30 cellular contexts compared by ENCODE assay signal in genomic region chr1:30611741-30612309, GRCh38.
DNase-seq lines count a peak whose midpoint lies in the region; ATAC-seq, FAIRE-seq and TF ChIP-seq lines count a peak whose summit lies in the region.
"Had no signal": no experiment of that assay in that cellular context is flagged by ENCODE, and none has a peak within 500 bp of the region (broad histone marks: within the 10 kb centered on the region; RNA-seq: fewer than 3 reads in every experiment).

No MANE protein-coding gene starts in this region.

- no peaks in the 10 kb centered on the region for H3K36me3 Mint-ChIP-seq in WTC11
- H3K36me3 Mint-ChIP-seq in type B pancreatic cell, result no peaks in the 10 kb centered on the region
- H3K36me3 Mint-ChIP-seq: activated naive CD8-positive, alpha-beta T cell treated with anti-CD3 and anti-CD28 coated beads for 36 hours; CD4-positive, alpha-beta memory T cell; natural killer cell treated with Interleukin-12 subunit alpha and Interleukin-12 subunit beta and Interleukin-15 and Interleukin-18, amount 100 ng/mL, for 72 hours had no signal

- no peak overlapping the region for H3K4me3 Mint-ChIP-seq in WTC11
- H3K4me3 Mint-ChIP-seq in type B pancreatic cell, result no peak overlapping the region
- H3K4me3 Mint-ChIP-seq: activated naive CD8-positive, alpha-beta T cell treated with anti-CD3 and anti-CD28 coated beads for 36 hours; activated T-helper 17 cell treated with anti-CD3 and anti-CD28 coated beads, Interleukin-2, amount 50 U/mL, for 72 hours; CD4-positive, alpha-beta memory T cell; H9; natural killer cell treated with Interleukin-12 subunit alpha and Interleukin-12 subunit beta and Interleukin-15 and Interleukin-18, amount 100 ng/mL, for 72 hours had no signal

- no peaks in the 10 kb centered on the region for H3K9me1 ChIP-seq in keratinocyte (ENCODE audit: control insufficient read depth, extremely low read depth, insufficient read depth, low read length)

- H3K9ac ChIP-seq in keratinocyte (ENCODE audit: control insufficient read depth, extremely low read depth, insufficient read depth, low read length) (no peak overlapping the region), colonic mucosa (ENCODE audit: low read depth in 2 of 2, low read length in 2 of 2) (no peak overlapping the region)
- H3K9ac ChIP-seq: KMS-11 had no signal

- H3K36me3 ChIP-seq in keratinocyte (ENCODE audit: control insufficient read depth in 2 of 2, extremely low read depth in 1 of 2, insufficient read depth in 2 of 2, low read length in 2 of 2) (no peaks in the 10 kb centered on the region), colonic mucosa (no peaks in the 10 kb centered on the region)
- H3K36me3 ChIP-seq: esophagus muscularis mucosa, pancreas, tibial artery had no signal

- H3K4me1 ChIP-seq in keratinocyte (ENCODE audit: control insufficient read depth, extremely low read depth, insufficient read depth, low read length) (peaks cover 60% of the 10 kb centered on the region), colonic mucosa (no peaks in the 10 kb centered on the region)
- H3K4me1 ChIP-seq: esophagus muscularis mucosa, pancreas, tibial artery had no signal

- CTCF ChIA-PET in WTC11 (lab: Charles Lee), result no interaction called here

- no peaks in the 10 kb centered on the region for H3K79me2 ChIP-seq in keratinocyte (ENCODE audit: control insufficient read depth, insufficient read depth, low read length)

- H3K27ac Mint-ChIP-seq in WTC11 (no peak overlapping the region), type B pancreatic cell (no peak overlapping the region)
- H3K27ac Mint-ChIP-seq: activated naive CD8-positive, alpha-beta T cell treated with anti-CD3 and anti-CD28 coated beads for 36 hours; activated T-helper 17 cell treated with anti-CD3 and anti-CD28 coated beads, Interleukin-2, amount 50 U/mL, for 72 hours; CD4-positive, alpha-beta memory T cell; H9; natural killer cell treated with Interleukin-12 subunit alpha and Interleukin-12 subunit beta and Interleukin-15 and Interleukin-18, amount 100 ng/mL, for 72 hours had no signal

- no peaks in the 10 kb centered on the region for H4K20me1 ChIP-seq in keratinocyte (ENCODE audit: control insufficient read depth, extremely low read depth, insufficient read depth, low read length)

- H3K9me3 Mint-ChIP-seq in WTC11 (no peaks in the 10 kb centered on the region), type B pancreatic cell (no peaks in the 10 kb centered on the region)
- H3K9me3 Mint-ChIP-seq: activated naive CD8-positive, alpha-beta T cell treated with anti-CD3 and anti-CD28 coated beads for 36 hours; activated T-helper 17 cell treated with anti-CD3 and anti-CD28 coated beads, Interleukin-2, amount 50 U/mL, for 72 hours; H9; natural killer cell treated with Interleukin-12 subunit alpha and Interleukin-12 subunit beta and Interleukin-15 and Interleukin-18, amount 100 ng/mL, for 72 hours had no signal

- no peak for TF ChIP-seq CTCF in WTC11 (IDR thresholded peaks at IDR 0.05)
- TF ChIP-seq CTCF in keratinocyte (optimal IDR thresholded peaks at IDR 0.05 in 1 of 3, IDR thresholded peaks at IDR 0.05 in 1 of 3, conservative IDR thresholded peaks at IDR 0.05 in 1 of 3; ENCODE audit: extremely low read depth in 1 of 3, insufficient read depth in 2 of 3, low read length in 3 of 3), result no peak
- no peak for TF ChIP-seq CTCF in type B pancreatic cell (conservative IDR thresholded peaks at IDR 0.05)
- TF ChIP-seq CTCF in colonic mucosa (IDR thresholded peaks at IDR 0.05), result no peak

- peak; percentile 26 for DNase-seq in activated CD8-positive, alpha-beta memory T cell treated with anti-CD3 and anti-CD28 coated beads for 24 hours
- no peak for DNase-seq in activated CD8-positive, alpha-beta memory T cell treated with anti-CD3 and anti-CD28 coated beads, Interleukin-2, amount 50 U/mL, for 48 hours
- DNase-seq in WTC11 (ENCODE audit: low spot score) (peak; percentile 26), keratinocyte (ENCODE audit: low read depth, low spot score) (no peak), type B pancreatic cell (ENCODE audit: extremely low spot score, unreplicated experiment) (peak; percentile 37), NCI-H2171 treated with DMSO at 0.1 percent for 48 hours (lab: John Stamatoyannopoulos, UW) (no peak), DMS153 treated with DMSO at 0.1 percent for 48 hours (lab: John Stamatoyannopoulos, UW; ENCODE audit: unreplicated experiment) (no peak), colonic mucosa (no peak)
- DNase-seq: activated CD4-positive, alpha-beta T cell treated with anti-CD3 and anti-CD28 coated beads, Interleukin-2, amount 50 U/mL, for 4 hours; activated CD4-positive, CD25-positive, alpha-beta regulatory T cell; activated naive CD8-positive, alpha-beta T cell treated with anti-CD3 and anti-CD28 coated beads for 36 hours; aorta; CD4-positive, alpha-beta memory T cell; cortex of kidney; H9; NCI-H510A treated with DMSO at 0.1 percent for 48 hours; pancreas; SIG-M5; stimulated activated CD4-positive, alpha-beta T cell treated with anti-CD3 and anti-CD28 coated beads, Interleukin-1b, Interleukin-23, amount 100 ng/mL, for 48 hours; stimulated activated CD8-positive, alpha-beta memory T cell treated with anti-CD3 and anti-CD28 coated beads, Interleukin-4, amount 100 ng/mL, for 48 hours; T1000 had no signal

- H3K4me3 ChIP-seq in keratinocyte (ENCODE audit: control insufficient read depth in 2 of 3, extremely low read depth in 1 of 3, insufficient read depth in 2 of 3, low read depth in 1 of 3, low read length in 3 of 3) (no peak overlapping the region), colonic mucosa (no peak overlapping the region)
- H3K4me3 ChIP-seq: esophagus muscularis mucosa, pancreas, tibial artery had no signal

- peak; percentile 34 for FAIRE-seq in keratinocyte (lab: Jason Lieb, UNC)
- FAIRE-seq: frontal cortex, HTR-8/SVneo, pancreas, small intestine had no signal

- POLR2A ChIA-PET in WTC11 (lab: Charles Lee), result no interaction called here

- H3K27me3 ChIP-seq in keratinocyte (ENCODE audit: control insufficient read depth, extremely low read depth, insufficient read depth, low read length), result no peaks in the 10 kb centered on the region
- no peaks in the 10 kb centered on the region for H3K27me3 ChIP-seq in colonic mucosa
- H3K27me3 ChIP-seq: pancreas had no signal

- H3K27ac ChIP-seq in keratinocyte (ENCODE audit: control insufficient read depth, insufficient read depth, low read length) (no peak overlapping the region), colonic mucosa (no peak overlapping the region)
- H3K27ac ChIP-seq: esophagus muscularis mucosa, KMS-11, pancreas, tibial artery had no signal

- H2AFZ ChIP-seq in keratinocyte (ENCODE audit: control insufficient read depth, low read length), result no peak overlapping the region

- no peak for ATAC-seq in WTC11
- ATAC-seq: activated T-helper 17 cell treated with anti-CD3 and anti-CD28 coated beads, Interleukin-2, amount 50 U/mL, for 72 hours; natural killer cell treated with Interleukin-12 subunit alpha and Interleukin-12 subunit beta and Interleukin-15 and Interleukin-18, amount 100 ng/mL, for 72 hours; Panc1 had no signal

- H3K4me1 Mint-ChIP-seq in WTC11 (no peaks in the 10 kb centered on the region), type B pancreatic cell (ENCODE audit: unreplicated experiment) (peaks cover 11% of the 10 kb centered on the region)
- H3K4me1 Mint-ChIP-seq: activated naive CD8-positive, alpha-beta T cell treated with anti-CD3 and anti-CD28 coated beads for 36 hours; activated T-helper 17 cell treated with anti-CD3 and anti-CD28 coated beads, Interleukin-2, amount 50 U/mL, for 72 hours; CD4-positive, alpha-beta memory T cell had no signal

- H3K27me3 Mint-ChIP-seq in WTC11 (ENCODE audit: low read depth), result no peaks in the 10 kb centered on the region
- H3K27me3 Mint-ChIP-seq in type B pancreatic cell, result peaks cover 29% of the 10 kb centered on the region

- dilution Hi-C loops in keratinocyte (cut with MboI; ENCODE audit: extremely low pct_ligation_motif_present, low sequenced_read_pairs), result no loop called here

- intact Hi-C loops in colonic mucosa (cut with DNase I), result no loop called here

- H3K9me3 ChIP-seq in keratinocyte (ENCODE audit: control insufficient read depth, low read depth, low read length) (no peaks in the 10 kb centered on the region), colonic mucosa (no peaks in the 10 kb centered on the region)
- H3K9me3 ChIP-seq: esophagus muscularis mucosa, pancreas, tibial artery had no signal

- no peak overlapping the region for H3K4me2 ChIP-seq in keratinocyte (ENCODE audit: control insufficient read depth, extremely low read depth, insufficient read depth, low read depth, low read length)
- H3K4me2 ChIP-seq: KMS-11 had no signal

TF ChIP-seq in WTC11, 78 proteins besides CTCF, POLR2A, EP300 and RAD21 (continues in another document):
- TF ChIP-seq JUN (CRISPR knock-in tag; IDR thresholded peaks at IDR 0.05) (0 out of 2 replicates have a peak, but pooled peaks have one; percentile 27), MYBL2 (CRISPR knock-in tag; IDR thresholded peaks at IDR 0.05) (no peak), PRRX2 (CRISPR knock-in tag; IDR thresholded peaks at IDR 0.05) (no peak), HMGA2 (CRISPR knock-in tag; IDR thresholded peaks at IDR 0.05) (no peak), NFATC4 (CRISPR knock-in tag; IDR thresholded peaks at IDR 0.05) (no peak), FOXJ3 (CRISPR knock-in tag; IDR thresholded peaks at IDR 0.05; ENCODE audit: borderline replicate concordance) (no peak), TEAD4 (CRISPR knock-in tag; IDR thresholded peaks at IDR 0.05) (no peak), ATF3 (CRISPR knock-in tag; conservative IDR thresholded peaks at IDR 0.05) (no peak), ELF4 (CRISPR knock-in tag; IDR thresholded peaks at IDR 0.05; ENCODE audit: low read depth) (no peak)
- TF ChIP-seq, protein P1, sequence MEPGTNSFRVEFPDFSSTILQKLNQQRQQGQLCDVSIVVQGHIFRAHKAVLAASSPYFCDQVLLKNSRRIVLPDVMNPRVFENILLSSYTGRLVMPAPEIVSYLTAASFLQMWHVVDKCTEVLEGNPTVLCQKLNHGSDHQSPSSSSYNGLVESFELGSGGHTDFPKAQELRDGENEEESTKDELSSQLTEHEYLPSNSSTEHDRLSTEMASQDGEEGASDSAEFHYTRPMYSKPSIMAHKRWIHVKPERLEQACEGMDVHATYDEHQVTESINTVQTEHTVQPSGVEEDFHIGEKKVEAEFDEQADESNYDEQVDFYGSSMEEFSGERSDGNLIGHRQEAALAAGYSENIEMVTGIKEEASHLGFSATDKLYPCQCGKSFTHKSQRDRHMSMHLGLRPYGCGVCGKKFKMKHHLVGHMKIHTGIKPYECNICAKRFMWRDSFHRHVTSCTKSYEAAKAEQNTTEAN (CRISPR knock-in tag; IDR thresholded peaks at IDR 0.05), result no peak

Comparison
In these comparisons a context has a peak if more than half of its experiments do, and no peak if none do; other contexts are left out.
1. DNase-seq: peak in activated CD8-positive, alpha-beta memory T cell treated with anti-CD3 and anti-CD28 coated beads for 24 hours (single experiment), WTC11 (single experiment) and type B pancreatic cell (single experiment); none in activated CD8-positive, alpha-beta memory T cell treated with anti-CD3 and anti-CD28 coated beads, Interleukin-2, amount 50 U/mL, for 48 hours (single experiment), keratinocyte (single experiment), NCI-H2171 treated with DMSO at 0.1 percent for 48 hours (single experiment), DMS153 treated with DMSO at 0.1 percent for 48 hours (single experiment) and colonic mucosa (single experiment).